ENCODE assay signal across 20 cellular contexts in the genomic region with DNA sequence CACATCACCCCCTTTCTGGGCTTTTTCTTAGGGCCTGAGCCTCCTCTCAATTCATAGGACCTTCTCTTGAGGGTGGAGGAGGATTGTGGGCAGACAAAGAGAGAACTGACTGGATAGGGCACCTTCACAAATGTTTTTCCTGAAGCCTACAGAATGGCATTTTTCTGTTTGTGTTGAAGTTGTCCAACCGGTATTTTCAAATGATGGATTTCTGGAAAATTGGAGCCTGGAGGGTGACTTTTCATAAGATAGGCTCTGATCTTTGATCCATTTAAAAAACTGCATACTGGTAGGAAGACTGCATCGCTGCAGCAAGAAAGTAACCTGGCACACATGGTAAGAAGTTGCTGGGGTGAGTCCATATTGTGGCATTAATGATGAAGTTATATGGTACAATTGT.
"Had no signal": no experiment of that assay in that cellular context is flagged by ENCODE, and none has a peak within 500 bp of the region (broad histone marks: within the 10 kb centered on the region; RNA-seq: fewer than 3 reads in every experiment).

No MANE protein-coding gene starts in this region.

- DNase-seq: activated CD4-positive, alpha-beta T cell treated with anti-CD3 and anti-CD28 coated beads, Interleukin-2, amount 50 U/mL, for 48 hours; activated CD4-positive, CD25-positive, alpha-beta regulatory T cell treated with anti-CD3 and anti-CD28 coated beads, Interleukin-2, amount 50 U/mL, for 72 hours; activated naive CD4-positive, alpha-beta T cell treated with Interleukin-2 at 50 U/mL for 16 hours; aorta; cerebellar nuclear complex; effector memory CD4-positive, alpha-beta T cell; foreskin melanocyte; head of caudate nucleus; retina; stimulated activated CD4-positive, alpha-beta T cell treated with anti-CD3 and anti-CD28 coated beads, Interleukin-2, amount 100 ng/mL, for 48 hours; stimulated activated naive CD4-positive, alpha-beta T cell treated with Interleukin-2 at 50 U/mL for 16 hours; T1000 had no signal

- H3K27ac Mint-ChIP-seq: activated T-helper 17 cell treated with anti-CD3 and anti-CD28 coated beads, Interleukin-2, amount 50 U/mL, for 72 hours had no signal

- H3K27ac ChIP-seq: breast epithelium, parathyroid adenoma, suprapubic skin had no signal

- H3K36me3 ChIP-seq: breast epithelium, suprapubic skin, upper lobe of left lung had no signal

- H3K27me3 ChIP-seq: breast epithelium, upper lobe of left lung had no signal

- H3K9ac ChIP-seq: parathyroid adenoma had no signal

- H3K4me3 Mint-ChIP-seq: activated T-helper 17 cell treated with anti-CD3 and anti-CD28 coated beads, Interleukin-2, amount 50 U/mL, for 72 hours; dendritic cell treated with granulocyte-macrophage colony-stimulating factor and Interleukin-4, amounts not matched to agents 40 ng/mL and 50 ng/mL, for 4 days; T-cell had no signal

- ATAC-seq: activated T-helper 17 cell treated with anti-CD3 and anti-CD28 coated beads, Interleukin-2, amount 50 U/mL, for 72 hours; T-cell had no signal

- H3K79me2 ChIP-seq: parathyroid adenoma had no signal

- H3K4me3 ChIP-seq: breast epithelium, suprapubic skin, upper lobe of left lung had no signal

- H2AFZ ChIP-seq: parathyroid adenoma had no signal

- H3K9me3 ChIP-seq: breast epithelium, suprapubic skin had no signal

- H3K4me1 ChIP-seq: breast epithelium, parathyroid adenoma, suprapubic skin had no signal

- H3K27me3 Mint-ChIP-seq: activated T-helper 17 cell treated with anti-CD3 and anti-CD28 coated beads, Interleukin-2, amount 50 U/mL, for 72 hours; T-cell had no signal

- H3K9me3 Mint-ChIP-seq: immature natural killer cell had no signal
